ENCODE assay signal across 8 cellular contexts in genomic region chr13:32381539-32381938, GRCh38. TPM values are rescaled to one million over a fixed set of nuclear protein-coding genes. Genes with fewer than 3 reads are reported as not detected.
DNase-seq lines count a peak whose midpoint lies in the region; ATAC-seq, FAIRE-seq and TF ChIP-seq lines count a peak whose summit lies in the region.

No MANE protein-coding gene starts in this region.

- H3K36me3 ChIP-seq in tibial artery, result no peaks in the 10 kb centered on the region

- H3K27me3 ChIP-seq in tibial artery, result no peaks in the 10 kb centered on the region

- no peaks in the 10 kb centered on the region for H3K4me1 Mint-ChIP-seq in Calu3 (ENCODE audit: low read depth, unreplicated experiment)

- no peaks in the 10 kb centered on the region for H3K27me3 Mint-ChIP-seq in Calu3 (ENCODE audit: unreplicated experiment)

- peak; percentile 30 for FAIRE-seq in islet of Langerhans (lab: Jason Lieb, UNC)

- intact Hi-C loops in Calu3 (cut with micrococcal nuclease; ENCODE audit: unreplicated experiment), result loop anchor here (5.0 kb wide), 1 partner anchor 201 kb away; no protein-coding TSS in a partner anchor
- intact Hi-C loops in tibial artery (cut with DNase I; ENCODE audit: low total_unique reads), result no loop called here

- no peaks in the 10 kb centered on the region for H3K4me1 ChIP-seq in tibial artery

- no peaks in the 10 kb centered on the region for H3K9me3 Mint-ChIP-seq in Calu3 (ENCODE audit: low read depth, unreplicated experiment)

- TF ChIP-seq CTCF in Calu3 (IDR thresholded peaks at IDR 0.05; ENCODE audit: unreplicated experiment) (no peak), tibial artery (IDR thresholded peaks at IDR 0.05) (peak; percentile 41 to 44)

- CTCF ChIA-PET in Calu3 (lab: Charles Lee), result interaction anchor here (0.6 kb wide), 1 partner anchor 111 kb away, joined by 5 read pairs; no protein-coding TSS in a partner anchor

- no peak overlapping the region for H3K27ac ChIP-seq in tibial artery

- H3K9me3 ChIP-seq in tibial artery, result no peaks in the 10 kb centered on the region

- ATAC-seq in GM21447 (IDR thresholded peaks at IDR 0.05; ENCODE audit: unreplicated experiment), result no peak
- no peak for ATAC-seq in GM19463 (IDR thresholded peaks at IDR 0.05; ENCODE audit: unreplicated experiment)
- ATAC-seq in HG03342 (IDR thresholded peaks at IDR 0.05; ENCODE audit: unreplicated experiment), result no peak

- H3K4me3 Mint-ChIP-seq in Calu3 (ENCODE audit: low read depth, unreplicated experiment), result no peak overlapping the region

- no TSS peak for BruUV-seq in Calu3 (replicated peaks; lab: Mats Ljungman, UMichigan)

- H3K4me3 ChIP-seq in tibial artery, result no peak overlapping the region

- no peaks in the 10 kb centered on the region for H3K36me3 Mint-ChIP-seq in Calu3 (ENCODE audit: insufficient read depth, unreplicated experiment)

- DNase-seq in Calu3 (peak; percentile 2), HT-29 (ENCODE audit: low spot score) (peak; percentile 53), astrocyte of the hippocampus (ENCODE audit: low read depth, low spot score) (peak; percentile 28), tibial artery (no peak)

- no peak overlapping the region for H3K27ac Mint-ChIP-seq in Calu3 (ENCODE audit: unreplicated experiment)

RNA-seq across cellular contexts. Expression of gene N4BP2L1, which starts 46.4 kb away (rescaled TPM):
- total RNA-seq in Calu3 (2022), result 2.4 and 2.6 TPM in 2 replicates
- total RNA-seq in HT-29 (2014; rRNA removed; shearing (Covaris generic)), result 0.16 TPM in 1 of 2 replicates, not detected in the other

Comparison
In these comparisons a context has a peak if more than half of its experiments do, and no peak if none do; other contexts are left out.
1. DNase-seq: peak in Calu3 (single experiment), HT-29 (single experiment) and astrocyte of the hippocampus (single experiment); none in tibial artery (0 of 2).